1 cellular context compared by ENCODE assay signal in the genomic region with DNA sequence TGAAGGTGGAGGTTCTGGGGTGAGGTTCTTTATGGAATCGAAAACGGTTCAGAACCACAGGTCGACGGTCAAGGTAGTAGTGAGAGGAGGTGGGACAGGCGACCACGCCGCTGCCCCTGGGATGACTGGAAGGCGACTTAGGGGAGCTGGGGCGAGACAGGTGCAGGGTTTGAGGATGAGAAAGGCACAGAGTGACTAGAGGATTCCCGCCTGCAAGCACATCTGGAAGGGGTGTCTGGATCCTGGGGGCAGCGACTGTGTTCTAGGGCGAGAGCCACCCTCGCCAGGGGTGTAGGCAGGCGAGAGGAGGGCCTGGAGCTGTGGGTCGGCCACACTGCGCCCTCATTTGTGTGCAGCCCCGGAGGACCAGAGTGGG.
TF ChIP-seq lines count a peak whose summit lies in the region.

No MANE protein-coding gene starts in this region.

TF ChIP-seq in liver, 16 proteins besides CTCF, POLR2A, EP300 and RAD21 (continued from another document):
- TF ChIP-seq, protein P1, sequence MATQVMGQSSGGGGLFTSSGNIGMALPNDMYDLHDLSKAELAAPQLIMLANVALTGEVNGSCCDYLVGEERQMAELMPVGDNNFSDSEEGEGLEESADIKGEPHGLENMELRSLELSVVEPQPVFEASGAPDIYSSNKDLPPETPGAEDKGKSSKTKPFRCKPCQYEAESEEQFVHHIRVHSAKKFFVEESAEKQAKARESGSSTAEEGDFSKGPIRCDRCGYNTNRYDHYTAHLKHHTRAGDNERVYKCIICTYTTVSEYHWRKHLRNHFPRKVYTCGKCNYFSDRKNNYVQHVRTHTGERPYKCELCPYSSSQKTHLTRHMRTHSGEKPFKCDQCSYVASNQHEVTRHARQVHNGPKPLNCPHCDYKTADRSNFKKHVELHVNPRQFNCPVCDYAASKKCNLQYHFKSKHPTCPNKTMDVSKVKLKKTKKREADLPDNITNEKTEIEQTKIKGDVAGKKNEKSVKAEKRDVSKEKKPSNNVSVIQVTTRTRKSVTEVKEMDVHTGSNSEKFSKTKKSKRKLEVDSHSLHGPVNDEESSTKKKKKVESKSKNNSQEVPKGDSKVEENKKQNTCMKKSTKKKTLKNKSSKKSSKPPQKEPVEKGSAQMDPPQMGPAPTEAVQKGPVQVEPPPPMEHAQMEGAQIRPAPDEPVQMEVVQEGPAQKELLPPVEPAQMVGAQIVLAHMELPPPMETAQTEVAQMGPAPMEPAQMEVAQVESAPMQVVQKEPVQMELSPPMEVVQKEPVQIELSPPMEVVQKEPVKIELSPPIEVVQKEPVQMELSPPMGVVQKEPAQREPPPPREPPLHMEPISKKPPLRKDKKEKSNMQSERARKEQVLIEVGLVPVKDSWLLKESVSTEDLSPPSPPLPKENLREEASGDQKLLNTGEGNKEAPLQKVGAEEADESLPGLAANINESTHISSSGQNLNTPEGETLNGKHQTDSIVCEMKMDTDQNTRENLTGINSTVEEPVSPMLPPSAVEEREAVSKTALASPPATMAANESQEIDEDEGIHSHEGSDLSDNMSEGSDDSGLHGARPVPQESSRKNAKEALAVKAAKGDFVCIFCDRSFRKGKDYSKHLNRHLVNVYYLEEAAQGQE (IDR thresholded peaks at IDR 0.05): no peak
- TF ChIP-seq TAF1 (conservative IDR thresholded peaks at IDR 0.05) (no peak), YY1 (IDR thresholded peaks at IDR 0.05) (no peak)
